In the genomic region with DNA sequence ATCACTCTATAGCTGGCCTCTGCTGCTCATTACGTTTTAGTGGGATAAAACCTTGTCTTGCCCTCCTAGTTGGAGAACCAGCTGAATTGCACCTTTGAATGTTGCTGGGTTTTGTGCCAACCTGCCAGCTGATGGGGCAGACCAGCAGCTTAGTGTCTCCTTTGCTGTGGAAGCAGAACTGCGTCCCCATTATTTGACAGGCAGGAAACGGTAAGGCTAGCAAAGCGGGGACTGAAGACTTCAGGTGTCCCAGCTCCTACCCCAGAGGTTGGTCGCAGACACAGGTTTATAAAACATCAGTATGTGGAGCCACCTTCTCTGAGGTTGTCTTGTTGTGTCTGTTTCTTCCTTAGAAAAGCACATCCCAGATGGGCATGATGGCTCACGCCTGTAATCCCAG, we compare ENCODE assay signal across 21 cellular contexts.
DNase-seq lines count a peak whose midpoint lies in the region; ATAC-seq, FAIRE-seq and TF ChIP-seq lines count a peak whose summit lies in the region.
"Had no signal": no experiment of that assay in that cellular context is flagged by ENCODE, and none has a peak within 500 bp of the region (broad histone marks: within the 10 kb centered on the region; RNA-seq: fewer than 3 reads in every experiment).

No MANE protein-coding gene starts in this region.

- H3K4me3 ChIP-seq in GM23248 (peak overlapping the region; percentile 44; the same call in 1 of the 2 replicates), SJCRH30 (no peak overlapping the region), keratinocyte (ENCODE audit: control insufficient read depth in 2 of 3, extremely low read depth in 1 of 3, insufficient read depth in 2 of 3, low read depth in 1 of 3, low read length in 3 of 3) (no peak overlapping the region), spleen (no peak overlapping the region)
- H3K4me3 ChIP-seq: skin epidermis had no signal

- H3K4me3 Mint-ChIP-seq in activated naive CD4-positive, alpha-beta T cell treated with anti-CD3 and anti-CD28 coated beads, Interleukin-2, amount 10 ng/mL, durations not matched to agents 7 days and 5 days = no peak overlapping the region
- H3K4me3 Mint-ChIP-seq: activated naive CD4-positive, alpha-beta T cell treated with anti-CD3 and anti-CD28 coated beads for 36 hours; natural killer cell had no signal

- H4K20me1 ChIP-seq in GM23248 (ENCODE audit: insufficient read depth) (no peaks in the 10 kb centered on the region), keratinocyte (ENCODE audit: control insufficient read depth, extremely low read depth, insufficient read depth, low read length) (no peaks in the 10 kb centered on the region)

- peaks cover 13% of the 10 kb centered on the region for H3K4me1 Mint-ChIP-seq in activated naive CD4-positive, alpha-beta T cell treated with anti-CD3 and anti-CD28 coated beads, Interleukin-2, amount 10 ng/mL, durations not matched to agents 7 days and 5 days
- H3K4me1 Mint-ChIP-seq: natural killer cell had no signal

- ATAC-seq in stimulated activated naive CD8-positive, alpha-beta T cell treated with anti-CD3 and anti-CD28 coated beads, Interleukin-15, Interleukin-2, amounts not matched to agents 100 U/mL and 50 U/mL, for 24 hours = no peak
- ATAC-seq: natural killer cell had no signal

- no peak for TF ChIP-seq POLR2A in spleen (IDR thresholded peaks at IDR 0.05)

- no peak for FAIRE-seq in keratinocyte (lab: Jason Lieb, UNC)

- dilution Hi-C loops in keratinocyte (cut with MboI; ENCODE audit: extremely low pct_ligation_motif_present, low sequenced_read_pairs) = no loop called here

- H2AFZ ChIP-seq in GM23248 (no peak overlapping the region), keratinocyte (ENCODE audit: control insufficient read depth, low read length) (peak overlapping the region; percentile 51)

- no peak for TF ChIP-seq CTCF in keratinocyte (optimal IDR thresholded peaks at IDR 0.05 in 1 of 3, IDR thresholded peaks at IDR 0.05 in 1 of 3, conservative IDR thresholded peaks at IDR 0.05 in 1 of 3; ENCODE audit: extremely low read depth in 1 of 3, insufficient read depth in 2 of 3, low read length in 3 of 3)
- TF ChIP-seq CTCF in spleen (IDR thresholded peaks at IDR 0.05 in 8 of 11, conservative IDR thresholded peaks at IDR 0.05 in 3 of 11) = no peak

- peak overlapping the region; percentile 96 for H3K27ac ChIP-seq in GM23248
- peak overlapping the region; percentile 87 for H3K27ac ChIP-seq in SJCRH30
- peak overlapping the region; percentile 36 for H3K27ac ChIP-seq in keratinocyte (ENCODE audit: control insufficient read depth, insufficient read depth, low read length)
- H3K27ac ChIP-seq in spleen = peak overlapping the region in 7 of 8 donors; percentile 33 to 82 (median 76)
- H3K27ac ChIP-seq: VCaP had no signal

- H3K79me2 ChIP-seq in GM23248 (ENCODE audit: insufficient read depth) = peaks cover 84% of the 10 kb centered on the region
- H3K79me2 ChIP-seq in keratinocyte (ENCODE audit: control insufficient read depth, insufficient read depth, low read length) = no peaks in the 10 kb centered on the region

- H3K9ac ChIP-seq in GM23248 = peak overlapping the region; percentile 71
- peak overlapping the region; percentile 19 for H3K9ac ChIP-seq in keratinocyte (ENCODE audit: control insufficient read depth, extremely low read depth, insufficient read depth, low read length)

- CTCF ChIA-PET in activated naive CD4-positive, alpha-beta T cell treated with anti-CD3 and anti-CD28 coated beads, Interleukin-2, amount 10 ng/mL, durations not matched to agents 7 days and 5 days (lab: Charles Lee) = interaction anchor here (1.5 kb wide), 1 partner anchor 106 kb away, joined by 5 read pairs; no protein-coding TSS in a partner anchor

- 97 to 98% methylated on average over 6 of the region's 6 CpGs for WGBS in GM23248 (ENCODE audit: low coverage in 1 of 2, low lambda C conversion rate in 2 of 2, missing lambda C conversion rate in 2 of 2), 2 experiments
- 62 to 89% (median 77%) methylated on average over 6 of the region's 6 CpGs for WGBS in spleen, 5 donors

- H3K9me3 ChIP-seq in GM23248 (ENCODE audit: low read depth) (no peaks in the 10 kb centered on the region), SJCRH30 (replicated peaks) (no peaks in the 10 kb centered on the region), keratinocyte (ENCODE audit: control insufficient read depth, low read depth, low read length) (peaks cover 2% of the 10 kb centered on the region), spleen (peaks cover 0 to 19% (median 9%) of the 10 kb centered on the region in 8 donors)

- no peak overlapping the region for H3K27ac Mint-ChIP-seq in activated naive CD4-positive, alpha-beta T cell treated with anti-CD3 and anti-CD28 coated beads, Interleukin-2, amount 10 ng/mL, durations not matched to agents 7 days and 5 days
- H3K27ac Mint-ChIP-seq: activated naive CD4-positive, alpha-beta T cell treated with anti-CD3 and anti-CD28 coated beads for 36 hours; natural killer cell had no signal

- peaks cover 41% of the 10 kb centered on the region for H3K36me3 Mint-ChIP-seq in activated naive CD4-positive, alpha-beta T cell treated with anti-CD3 and anti-CD28 coated beads, Interleukin-2, amount 10 ng/mL, durations not matched to agents 7 days and 5 days
- H3K36me3 Mint-ChIP-seq: natural killer cell had no signal

- DNase-seq in GM23248 (no peak), SJCRH30 (no peak), keratinocyte (ENCODE audit: low read depth, low spot score) (no peak), spleen (no peak), glomerular visceral epithelial cell (ENCODE audit: extremely low spot score) (no peak)
- no peak for DNase-seq in activated naive CD4-positive, alpha-beta T cell treated with anti-CD3 and anti-CD28 coated beads, Interleukin-2, amount 10 ng/mL, durations not matched to agents 7 days and 5 days
- DNase-seq in stimulated activated naive CD8-positive, alpha-beta T cell treated with anti-CD3 and anti-CD28 coated beads, Interleukin-15, Interleukin-2, amounts not matched to agents 100 U/mL and 50 U/mL, for 24 hours = no peak
- DNase-seq in stimulated activated CD4-positive, alpha-beta T cell treated with anti-CD3 and anti-CD28 coated beads, Interleukin-15, amount 100 ng/mL, for 24 hours = no peak
- DNase-seq: activated CD4-positive, alpha-beta T cell treated with anti-CD3 and anti-CD28 coated beads, Interleukin-2, amount 50 U/mL, for 48 hours; activated naive CD4-positive, alpha-beta T cell treated with anti-CD3 and anti-CD28 coated beads for 36 hours; activated T-cell treated with anti-CD3 and anti-CD28 coated beads for 4 hours; DMS79 treated with DMSO at 0.1 percent for 48 hours; KG1; mesendoderm; natural killer cell; NCI-H1048; NCI-H2081; NCI-H510A; SHP77 had no signal

- in situ Hi-C loops in GM23248 (cut with MboI) = loop anchor here (25.0 kb wide), 1 partner anchor 227 kb away; no protein-coding TSS in a partner anchor

- H3K27me3 Mint-ChIP-seq in activated naive CD4-positive, alpha-beta T cell treated with anti-CD3 and anti-CD28 coated beads, Interleukin-2, amount 10 ng/mL, durations not matched to agents 7 days and 5 days = no peaks in the 10 kb centered on the region

- peaks cover 57% of the 10 kb centered on the region for H3F3A ChIP-seq in GM23248 (ENCODE audit: insufficient read depth)

- H3K4me1 ChIP-seq in GM23248 (ENCODE audit: insufficient read depth) (peaks cover 45% of the 10 kb centered on the region), SJCRH30 (peaks cover 58% of the 10 kb centered on the region), keratinocyte (ENCODE audit: control insufficient read depth, extremely low read depth, insufficient read depth, low read length) (peaks cover 41% of the 10 kb centered on the region), spleen (peaks cover 4 to 56% (median 31%) of the 10 kb centered on the region in 6 donors)

- peaks cover 21% of the 10 kb centered on the region for H3K9me3 Mint-ChIP-seq in activated naive CD4-positive, alpha-beta T cell treated with anti-CD3 and anti-CD28 coated beads, Interleukin-2, amount 10 ng/mL, durations not matched to agents 7 days and 5 days
- H3K9me3 Mint-ChIP-seq: natural killer cell had no signal

- no peaks in the 10 kb centered on the region for H3K9me2 ChIP-seq in GM23248 (ENCODE audit: insufficient read depth)

- no peaks in the 10 kb centered on the region for H3K9me1 ChIP-seq in keratinocyte (ENCODE audit: control insufficient read depth, extremely low read depth, insufficient read depth, low read length)

- intact Hi-C loops in spleen (cut with DNase I; ENCODE audit: low total_unique reads) = no loop called here

- H3K4me2 ChIP-seq in GM23248 (ENCODE audit: unreplicated experiment) (peak overlapping the region; percentile 71), keratinocyte (ENCODE audit: control insufficient read depth, extremely low read depth, insufficient read depth, low read depth, low read length) (peak overlapping the region; percentile 14)

- peaks cover 6% of the 10 kb centered on the region; the same call in 1 of the 2 replicates for H3K36me3 ChIP-seq in GM23248 (ENCODE audit: low read depth)
- no peaks in the 10 kb centered on the region for H3K36me3 ChIP-seq in SJCRH30
- no peaks in the 10 kb centered on the region for H3K36me3 ChIP-seq in keratinocyte (ENCODE audit: control insufficient read depth in 2 of 2, extremely low read depth in 1 of 2, insufficient read depth in 2 of 2, low read length in 2 of 2)
- no peaks in the 10 kb centered on the region for H3K36me3 ChIP-seq in spleen

- no peaks in the 10 kb centered on the region for H3K27me3 ChIP-seq in GM23248 (replicated peaks; ENCODE audit: insufficient read depth)
- H3K27me3 ChIP-seq in SJCRH30 = no peaks in the 10 kb centered on the region
- H3K27me3 ChIP-seq in keratinocyte (ENCODE audit: control insufficient read depth, extremely low read depth, insufficient read depth, low read length) = no peaks in the 10 kb centered on the region
- no peaks in the 10 kb centered on the region for H3K27me3 ChIP-seq in spleen (replicated peaks in 1 of 7)

Comparison
In these comparisons a context has a peak if more than half of its experiments do, and no peak if none do; other contexts are left out.
1. H3K27ac ChIP-seq: peak in every context shown above with its lines; median percentile 96 in GM23248; 87 in SJCRH30; 76 in spleen; 36 in keratinocyte.